In the genomic region with DNA sequence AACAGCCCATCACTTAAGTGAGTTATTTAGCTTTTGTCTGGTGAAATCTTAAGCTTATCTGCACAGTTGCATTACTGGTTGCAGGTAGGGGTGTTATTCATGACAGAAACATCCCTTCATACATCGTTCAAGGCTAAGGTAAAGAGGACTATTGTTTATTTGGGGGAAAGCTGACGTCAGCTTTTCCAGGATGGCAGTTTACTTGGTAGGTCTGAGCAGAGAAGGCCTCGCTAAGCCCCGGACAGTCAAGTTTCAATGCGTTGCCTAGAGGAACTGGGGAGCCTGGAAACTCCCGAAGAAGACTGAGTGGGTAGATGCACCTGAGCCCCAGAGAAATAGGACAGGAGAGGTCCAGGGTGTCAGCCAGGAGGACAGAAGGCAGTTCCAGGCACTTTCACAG, we compare ENCODE assay signal across 9 cellular contexts. TPM values are rescaled to one million over a fixed set of nuclear protein-coding genes. Genes with fewer than 3 reads are reported as not detected.
DNase-seq lines count a peak whose midpoint lies in the region; ATAC-seq and TF ChIP-seq lines count a peak whose summit lies in the region.
"Had no signal": no experiment of that assay in that cellular context is flagged by ENCODE, and none has a peak within 500 bp of the region (broad histone marks: within the 10 kb centered on the region; RNA-seq: fewer than 3 reads in every experiment).

No MANE protein-coding gene starts in this region.

- CTCF ChIA-PET in A673 (lab: Charles Lee): no interaction called here

- H3K36me3 Mint-ChIP-seq in activated naive CD8-positive, alpha-beta T cell treated with anti-CD3 and anti-CD28 coated beads, Interleukin-2, amount 50 U/mL, for 24 hours (ENCODE audit: low read depth): peaks cover 8% of the 10 kb centered on the region

- H3K27ac ChIP-seq in A673 (ENCODE audit: low read depth, low read length, poor library complexity, severe bottlenecking): no peak overlapping the region
- peak overlapping the region; percentile 97 for H3K27ac ChIP-seq in RWPE2 (ENCODE audit: poor library complexity, severe bottlenecking)

- POLR2A ChIA-PET in A673 (lab: Charles Lee; ENCODE audit: low non-redundant PET): no interaction called here

- TF ChIP-seq POLR2A in GM18505 (IDR thresholded peaks at IDR 0.05; ENCODE audit: borderline replicate concordance, extremely low read depth, insufficient read depth, insufficient read length): no peak

- H3K4me3 Mint-ChIP-seq in activated naive CD8-positive, alpha-beta T cell treated with anti-CD3 and anti-CD28 coated beads, Interleukin-2, amount 50 U/mL, for 24 hours: no peak overlapping the region

- ATAC-seq in RWPE2 (ENCODE audit: low read depth): peak; percentile 9; the same call in 1 of the 3 replicates
- no peak for ATAC-seq in GM18505 (IDR thresholded peaks at IDR 0.05; ENCODE audit: unreplicated experiment)
- ATAC-seq in activated naive CD8-positive, alpha-beta T cell treated with anti-CD3 and anti-CD28 coated beads, Interleukin-2, amount 50 U/mL, for 24 hours: no peak
- ATAC-seq in HG02973 (IDR thresholded peaks at IDR 0.05; ENCODE audit: unreplicated experiment): no peak
- ATAC-seq: mucosa of descending colon had no signal

- intact Hi-C loops in A673 (cut with micrococcal nuclease; ENCODE audit: unreplicated experiment): loop anchor here (5.0 kb wide), 1 partner anchor 204 kb away; a partner anchor contains a TSS

- no peak overlapping the region for H3K27ac Mint-ChIP-seq in activated naive CD8-positive, alpha-beta T cell treated with anti-CD3 and anti-CD28 coated beads, Interleukin-2, amount 50 U/mL, for 24 hours

- H3K4me1 Mint-ChIP-seq in activated naive CD8-positive, alpha-beta T cell treated with anti-CD3 and anti-CD28 coated beads, Interleukin-2, amount 50 U/mL, for 24 hours: peaks cover 52% of the 10 kb centered on the region

- no TSS peak for BruUV-seq in A673 (replicated peaks; lab: Mats Ljungman, UMichigan)

- H3K9me3 Mint-ChIP-seq in activated naive CD8-positive, alpha-beta T cell treated with anti-CD3 and anti-CD28 coated beads, Interleukin-2, amount 50 U/mL, for 24 hours: peaks cover 3% of the 10 kb centered on the region

- peaks cover 24% of the 10 kb centered on the region for H3K4me1 ChIP-seq in A673 (ENCODE audit: insufficient read depth, low read length, poor library complexity, severe bottlenecking)
- peaks cover 33% of the 10 kb centered on the region for H3K4me1 ChIP-seq in RWPE2 (ENCODE audit: insufficient read depth, poor library complexity, severe bottlenecking)

- no peaks in the 10 kb centered on the region for H3K36me3 ChIP-seq in A673 (ENCODE audit: insufficient read depth, low read length, poor library complexity, severe bottlenecking)
- H3K36me3 ChIP-seq in RWPE2 (ENCODE audit: low read depth): peaks cover 10% of the 10 kb centered on the region

- H3K9me3 ChIP-seq in A673 (ENCODE audit: low read depth, low read length, poor library complexity, severe bottlenecking): no peaks in the 10 kb centered on the region
- H3K9me3 ChIP-seq in RWPE2 (ENCODE audit: severe bottlenecking): no peaks in the 10 kb centered on the region
- H3K9me3 ChIP-seq: mucosa of descending colon had no signal

- H3K27me3 ChIP-seq in A673 (replicated peaks; ENCODE audit: insufficient read depth, low read depth, low read length, poor library complexity): no peaks in the 10 kb centered on the region
- no peaks in the 10 kb centered on the region for H3K27me3 ChIP-seq in RWPE2 (ENCODE audit: insufficient read depth, poor library complexity, severe bottlenecking)

- no peaks in the 10 kb centered on the region for H3K27me3 Mint-ChIP-seq in activated naive CD8-positive, alpha-beta T cell treated with anti-CD3 and anti-CD28 coated beads, Interleukin-2, amount 50 U/mL, for 24 hours

- no peak for TF ChIP-seq CTCF in A673 (conservative IDR thresholded peaks at IDR 0.05; ENCODE audit: low read depth, low read length)
- no peak for TF ChIP-seq CTCF in RWPE2 (IDR thresholded peaks at IDR 0.05; ENCODE audit: poor library complexity, severe bottlenecking)

- H3K4me3 ChIP-seq in A673 (ENCODE audit: low read depth, low read length, poor library complexity, severe bottlenecking) (no peak overlapping the region), RWPE2 (ENCODE audit: severe bottlenecking) (no peak overlapping the region)
- H3K4me3 ChIP-seq: mucosa of descending colon had no signal

- DNase-seq in A673 (ENCODE audit: low spot score) (peak; percentile 11), ELR (ENCODE audit: low read depth) (peak; percentile 10), RWPE2 (ENCODE audit: low spot score) (no peak), iPS-NIHi11 (ENCODE audit: low spot score) (peak; percentile 58), NCI-H524 (lab: John Stamatoyannopoulos, UW) (no peak)
- DNase-seq in activated naive CD8-positive, alpha-beta T cell treated with anti-CD3 and anti-CD28 coated beads, Interleukin-2, amount 50 U/mL, for 24 hours: no peak
- DNase-seq: mucosa of descending colon had no signal

RNA-seq across cellular contexts. Expression of a gene that starts 2.2 kb away (rescaled TPM):
- total RNA-seq in A673 (2021): not detected in 2 replicates

Comparison
In these comparisons a context has a peak if more than half of its experiments do, and no peak if none do; other contexts are left out.
1. DNase-seq: peak in A673 (single experiment), ELR (single experiment) and iPS-NIHi11 (single experiment); none in RWPE2 (single experiment), activated naive CD8-positive, alpha-beta T cell treated with anti-CD3 and anti-CD28 coated beads, Interleukin-2, amount 50 U/mL, for 24 hours (single experiment) and NCI-H524 (0 of 2).